ENCODE assay signal across 8 cellular contexts in genomic region chr7:35072950-35073827, GRCh38. TPM values are rescaled to one million over a fixed set of nuclear protein-coding genes. Genes with fewer than 3 reads are reported as not detected.
DNase-seq lines count a peak whose midpoint lies in the region; ATAC-seq, FAIRE-seq and TF ChIP-seq lines count a peak whose summit lies in the region.
"Not testable (repeated sequence)": the region's sequence is repeated elsewhere in the genome, so short reads cannot be mapped to it uniquely, and the experiment has no call there.

No MANE protein-coding gene starts in this region.

- peak; percentile 57 for ATAC-seq in GM18498 (IDR thresholded peaks at IDR 0.05; ENCODE audit: unreplicated experiment)
- ATAC-seq in HG03135 (IDR thresholded peaks at IDR 0.05; ENCODE audit: unreplicated experiment), result peak; percentile 76
- peak; percentile 55 for ATAC-seq in foreskin keratinocyte

- H3K27ac ChIP-seq in foreskin keratinocyte, result not testable (repeated sequence)

- peak; percentile 81 for DNase-seq in ACHN
- DNase-seq in NCI-H1436 (lab: John Stamatoyannopoulos, UW), result peak; percentile 20
- DNase-seq in RCC 7860 (ENCODE audit: low spot score), result peak; percentile 59
- DNase-seq in amniotic stem cell (lab: John Stamatoyannopoulos, UW), result peak; percentile 2
- peak in 1 of 2 donors; percentile 13 for DNase-seq in foreskin keratinocyte
- peak; percentile 18 for DNase-seq in myocyte (ENCODE audit: low read depth)

- in situ Hi-C loops in ACHN (cut with HindIII; ENCODE audit: low pct_ligation_motif_present, low pct_unique_long_range_greater_than_20kb, low sequenced_read_pairs), result not testable (repeated sequence)

- H3K4me1 ChIP-seq in foreskin keratinocyte, result not testable (repeated sequence)

- peak; percentile 57 for TF ChIP-seq CTCF in foreskin keratinocyte (conservative IDR thresholded peaks at IDR 0.05)

- H3K27me3 ChIP-seq in foreskin keratinocyte, result not testable (repeated sequence)

- FAIRE-seq in RCC 7860 (lab: Jason Lieb, UNC), result peak; percentile 85

RNA-seq across cellular contexts. Expression of gene DPY19L1, which starts 35.9 kb away (rescaled TPM):
- total RNA-seq in foreskin keratinocyte (20.1 and 22.4 TPM in 2 replicates), myocyte (35.7 and 47.7 TPM in 2 replicates)
- 6.8 and 8.2 TPM in 2 replicates for polyA plus RNA-seq in foreskin keratinocyte
- polyA plus RNA-seq in myocyte (2012), result 15.3 TPM
